In the genomic region with DNA sequence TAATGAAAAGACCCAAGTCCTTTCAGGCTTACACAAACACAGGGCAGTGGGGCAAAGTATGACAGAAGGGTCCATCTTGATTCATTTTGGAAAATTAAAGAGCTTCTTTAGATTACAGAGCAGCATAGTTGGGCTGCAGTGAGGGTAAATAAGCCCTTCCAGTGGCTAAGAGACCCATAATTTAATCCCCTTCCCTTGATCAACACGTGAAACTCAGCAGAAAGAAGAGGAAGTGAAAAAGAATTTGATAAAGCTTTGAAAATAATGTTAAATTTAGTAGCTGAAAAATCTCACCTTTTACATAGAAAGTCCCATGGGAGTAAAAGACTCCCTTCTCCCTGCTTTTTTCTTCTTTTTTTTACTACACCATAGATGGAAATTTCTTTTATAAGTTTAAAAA, we compare ENCODE assay signal across 24 cellular contexts.
"Had no signal": no experiment of that assay in that cellular context is flagged by ENCODE, and none has a peak within 500 bp of the region (broad histone marks: within the 10 kb centered on the region; RNA-seq: fewer than 3 reads in every experiment).

No MANE protein-coding gene starts in this region.

- H3K36me3 ChIP-seq: gastrocnemius medialis, left lung, neutrophil, right lobe of liver, transverse colon, vagina had no signal

- DNase-seq: effector CD8-positive, alpha-beta T cell; endodermal cell; foreskin fibroblast; gastrocnemius medialis; heart left ventricle; kidney; left lung; mesenchymal stem cell; mucosa of descending colon; naive B cell; right lobe of liver; small intestine; stimulated activated CD4-positive, alpha-beta T cell treated with anti-CD3 and anti-CD28 coated beads, Interleukin-15, amount 100 ng/mL, for 24 hours; stimulated activated CD4-positive, alpha-beta T cell treated with anti-CD3 and anti-CD28 coated beads, Interleukin-2, amount 100 ng/mL, for 48 hours; stimulated activated naive B cell treated with anti-CD40 and anti-IgM and Interleukin-4, amounts not matched to agents 10 μg/mL and 1 μg/mL and 100 μg/mL, for 72 hours; transverse colon had no signal

- ATAC-seq: esophagus mucosa; gastrocnemius medialis; heart left ventricle; left lung; mucosa of descending colon; natural killer cell treated with Interleukin-12 subunit alpha and Interleukin-12 subunit beta and Interleukin-15 and Interleukin-18, amount 100 ng/mL, for 72 hours; right lobe of liver; stimulated activated naive B cell treated with anti-CD40 and anti-IgM and Interleukin-4, amounts not matched to agents 10 μg/mL and 1 μg/mL and 100 μg/mL, for 72 hours had no signal

- H3K79me2 ChIP-seq: hepatocyte, parathyroid adenoma had no signal

- H3K27me3 ChIP-seq: gastrocnemius medialis, heart left ventricle, hepatocyte, left lung, neutrophil, right lobe of liver, transverse colon, vagina had no signal

- H2AFZ ChIP-seq: hepatocyte, parathyroid adenoma had no signal

- H3K27ac ChIP-seq: epithelial cell of prostate, gastrocnemius medialis, heart left ventricle, hepatocyte, left lung, neutrophil, parathyroid adenoma, right lobe of liver, thoracic aorta, transverse colon, vagina had no signal

- FAIRE-seq: kidney, small intestine had no signal

- H3K4me2 ChIP-seq: hepatocyte had no signal

- H3K9me3 ChIP-seq: gastrocnemius medialis, heart left ventricle, left lung, mucosa of descending colon, neutrophil, right lobe of liver, thoracic aorta, transverse colon, vagina had no signal

- H3K4me1 ChIP-seq: gastrocnemius medialis, heart left ventricle, left lung, parathyroid adenoma, right lobe of liver, transverse colon, vagina had no signal

- H3K4me3 ChIP-seq: gastrocnemius medialis, heart left ventricle, hepatocyte, left lung, mucosa of descending colon, right lobe of liver, thoracic aorta, transverse colon, vagina had no signal

- H3K9ac ChIP-seq: parathyroid adenoma had no signal
